Comparison of ENCODE assay signal across 33 cellular contexts in the genomic region with DNA sequence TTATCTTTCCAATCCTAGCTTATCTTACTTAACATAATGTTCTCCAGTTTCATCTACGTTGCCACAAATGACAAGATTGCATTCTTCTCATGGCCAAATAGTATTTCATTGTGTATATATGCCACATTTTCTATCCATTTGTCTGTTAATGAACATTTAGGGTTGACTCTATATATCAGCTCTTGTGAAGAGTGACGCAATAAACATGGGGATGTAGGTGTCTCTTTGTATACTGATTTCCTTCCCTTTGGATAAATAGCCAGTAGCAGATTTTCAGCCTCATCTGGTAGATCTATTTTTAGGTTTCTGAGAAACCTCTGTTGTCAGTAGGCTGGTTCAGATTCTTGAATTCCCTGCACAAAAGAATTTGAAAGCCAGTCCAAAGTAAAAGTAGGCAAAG. TPM values are rescaled to one million over a fixed set of nuclear protein-coding genes. Genes with fewer than 3 reads are reported as not detected.
"Had no signal": no experiment of that assay in that cellular context is flagged by ENCODE, and none has a peak within 500 bp of the region (broad histone marks: within the 10 kb centered on the region; RNA-seq: fewer than 3 reads in every experiment).

No MANE protein-coding gene starts in this region.

- H3K9me3 ChIP-seq: gastroesophageal sphincter, mucosa of descending colon, neutrophil, ovary, suprapubic skin, tibial artery, upper lobe of right lung had no signal

- H3K27me3 ChIP-seq: gastroesophageal sphincter, neutrophil, ovary, suprapubic skin, tibial artery, upper lobe of right lung had no signal

- H3K36me3 ChIP-seq: gastroesophageal sphincter, neutrophil, ovary, suprapubic skin, tibial artery, upper lobe of right lung, WERI-Rb-1 had no signal

- H3K4me1 Mint-ChIP-seq: nephron progenitor cell had no signal

- H3K4me1 ChIP-seq: gastroesophageal sphincter, suprapubic skin, tibial artery, upper lobe of right lung had no signal

- H3K27me3 Mint-ChIP-seq: activated naive CD4-positive, alpha-beta T cell treated with anti-CD3 and anti-CD28 coated beads, Interleukin-2, amount 10 ng/mL, durations not matched to agents 7 days and 5 days; T-cell had no signal

- H3K4me3 ChIP-seq: gastroesophageal sphincter, mucosa of descending colon, ovary, skin epidermis, suprapubic skin, tibial artery, upper lobe of right lung had no signal

- H3K36me3 Mint-ChIP-seq: activated naive CD4-positive, alpha-beta T cell treated with anti-CD3 and anti-CD28 coated beads, Interleukin-2, amount 10 ng/mL, durations not matched to agents 7 days and 5 days; T-cell had no signal

- H3K9me3 Mint-ChIP-seq: effector memory CD8-positive, alpha-beta T cell had no signal

- H3K27ac ChIP-seq: gastroesophageal sphincter, neutrophil, ovary, skin epidermis, suprapubic skin, tibial artery, upper lobe of right lung, WERI-Rb-1 had no signal

- H3K27ac Mint-ChIP-seq: activated CD8-positive, alpha-beta T cell treated with anti-CD3 and anti-CD28 coated beads for 36 hours; activated naive CD4-positive, alpha-beta T cell treated with anti-CD3 and anti-CD28 coated beads, Interleukin-2, amount 10 ng/mL, durations not matched to agents 7 days and 5 days; effector memory CD8-positive, alpha-beta T cell; nephron progenitor cell; progenitor cell of endocrine pancreas; T-cell had no signal

- H3K4me3 Mint-ChIP-seq: activated CD8-positive, alpha-beta T cell treated with anti-CD3 and anti-CD28 coated beads for 36 hours; activated naive CD4-positive, alpha-beta T cell treated with anti-CD3 and anti-CD28 coated beads, Interleukin-2, amount 10 ng/mL, durations not matched to agents 7 days and 5 days; effector memory CD8-positive, alpha-beta T cell; nephron progenitor cell; T-cell had no signal

- ATAC-seq: effector memory CD8-positive, alpha-beta T cell; gastroesophageal sphincter; left cardiac atrium; left ventricle myocardium superior; mucosa of descending colon; sciatic nerve; T-cell; upper lobe of right lung had no signal

- DNase-seq: activated CD4-positive, alpha-beta T cell treated with anti-CD3 and anti-CD28 coated beads, Interleukin-2, amount 50 U/mL, for 1 hour; activated CD4-positive, CD25-positive, alpha-beta regulatory T cell treated with anti-CD3 and anti-CD28 coated beads, Interleukin-2, amount 50 U/mL, for 72 hours; activated gamma-delta T cell; activated naive CD4-positive, alpha-beta T cell treated with anti-CD3 and anti-CD28 coated beads, Interleukin-2, amount 10 ng/mL, durations not matched to agents 7 days and 5 days; amygdala; caudate nucleus; cortex of kidney; effector memory CD8-positive, alpha-beta T cell; erythroblast; hippocampal formation; left cardiac atrium; left ventricle myocardium superior; mucosa of descending colon; nephron progenitor cell; ovary; T-cell; T1000; tibial artery; upper lobe of right lung; WERI-Rb-1 had no signal

RNA-seq across cellular contexts. Expression of a gene that starts 14.2 kb away (rescaled TPM):
- total RNA-seq: activated CD8-positive, alpha-beta T cell treated with anti-CD3 and anti-CD28 coated beads for 36 hours; chondrocyte; fibroblast of lung; fibroblast of villous mesenchyme; gastroesophageal sphincter; left cardiac atrium; left ventricle myocardium superior; lung microvascular endothelial cell; mesenteric fat pad; mucosa of descending colon; ovary; progenitor cell of endocrine pancreas; sciatic nerve; suprapubic skin; T-cell; upper lobe of right lung had no signal
- polyA plus RNA-seq: fibroblast of lung, keratinocyte, ovary had no signal
